ENCODE assay signal across 14 cellular contexts in genomic region chr3:42511196-42511595, GRCh38. TPM values are rescaled to one million over a fixed set of nuclear protein-coding genes. Genes with fewer than 3 reads are reported as not detected.
"Had no signal": no experiment of that assay in that cellular context is flagged by ENCODE, and none has a peak within 500 bp of the region (broad histone marks: within the 10 kb centered on the region; RNA-seq: fewer than 3 reads in every experiment).

No MANE protein-coding gene starts in this region.

- H3K36me3 Mint-ChIP-seq: activated naive CD4-positive, alpha-beta T cell treated with anti-CD3 and anti-CD28 coated beads, Interleukin-2, amount 50 U/mL, for 72 hours; brain; immature natural killer cell; natural killer cell had no signal

- H3K36me3 ChIP-seq: tibial nerve had no signal

- H3K4me3 Mint-ChIP-seq: brain, immature natural killer cell, memory B cell, natural killer cell had no signal

- H3K9me3 Mint-ChIP-seq: activated naive CD4-positive, alpha-beta T cell treated with anti-CD3 and anti-CD28 coated beads, Interleukin-2, amount 50 U/mL, for 72 hours; brain; memory B cell; natural killer cell had no signal

- ATAC-seq: activated naive CD4-positive, alpha-beta T cell treated with anti-CD3 and anti-CD28 coated beads, Interleukin-2, amount 50 U/mL, for 72 hours; natural killer cell had no signal

- H3K27me3 ChIP-seq: tibial nerve had no signal

- DNase-seq: activated CD4-positive, alpha-beta T cell treated with anti-CD3 and anti-CD28 coated beads for 48 hours; activated CD8-positive, alpha-beta memory T cell treated with anti-CD3 and anti-CD28 coated beads for 24 hours; amygdala; cerebellar nuclear complex; dermis blood vessel endothelial cell; immature natural killer cell; left cardiac atrium; natural killer cell; nucleus accumbens had no signal

- H3K9me3 ChIP-seq: tibial nerve had no signal

- H3K27ac Mint-ChIP-seq: immature natural killer cell, memory B cell, natural killer cell had no signal

- H3K4me1 Mint-ChIP-seq: brain, immature natural killer cell, natural killer cell had no signal

- H3K4me3 ChIP-seq: tibial nerve had no signal

RNA-seq across cellular contexts. Expression of gene VIPR1, which starts 8.8 kb away (rescaled TPM):
- total RNA-seq: epithelial cell of proximal tubule had no signal
